Comparison of ENCODE assay signal across 8 cellular contexts in genomic region chr2:96321230-96322103, GRCh38. TPM values are rescaled to one million over a fixed set of nuclear protein-coding genes. Genes with fewer than 3 reads are reported as not detected.
DNase-seq lines count a peak whose midpoint lies in the region; ATAC-seq, FAIRE-seq and TF ChIP-seq lines count a peak whose summit lies in the region.

No MANE protein-coding gene starts in this region.

- peak; percentile 45 to 85 (median 79) for DNase-seq in CD8-positive, alpha-beta T cell
- DNase-seq in GM19239 (ENCODE audit: insufficient read length, low spot score) (peak; percentile 78), RPMI7951 (ENCODE audit: low read depth) (peak; percentile 70), heart right ventricle (peak; percentile 57 to 71), retinal pigment epithelial cell (ENCODE audit: low read depth) (no peak), pons (ENCODE audit: low spot score) (no peak)
- DNase-seq in activated T-helper 9 cell treated with anti-CD3 and anti-CD28 coated beads, Interleukin-2, amount 50 U/mL, for 16 hours (ENCODE audit: low read depth) = peak; percentile 77

- 1% methylated on average over 81 of the region's 81 CpGs for WGBS in heart right ventricle, 2 donors

- no peak for TF ChIP-seq CTCF in CD8-positive, alpha-beta T cell (IDR thresholded peaks at IDR 0.05)
- TF ChIP-seq CTCF in heart right ventricle (IDR thresholded peaks at IDR 0.05) = no peak
- no peak for TF ChIP-seq CTCF in retinal pigment epithelial cell (conservative IDR thresholded peaks at IDR 0.05; ENCODE audit: low read depth, low read length)

- no peaks in the 10 kb centered on the region for H3K9me3 Mint-ChIP-seq in CD8-positive, alpha-beta T cell

- peak overlapping the region; percentile 90 for H3K27ac Mint-ChIP-seq in CD8-positive, alpha-beta T cell

- intact Hi-C loops in CD8-positive, alpha-beta T cell (cut with DNase I, micrococcal nuclease) = loop anchor here (1.0 to 5.0 kb wide), 5 partner anchors 14 to 114 kb away; partner anchors contain the start of genes SNRNP200 (in 2 of the 2), CIAO1 (in 1 of the 2), NCAPH (in 1 of the 2) and STARD7 (in 1 of the 2)
- intact Hi-C loops in heart right ventricle (cut with DNase I) = loop anchor here in 1 of 10 donors (1.0 kb wide), 1 partner anchor 188 kb away; no protein-coding TSS in a partner anchor

- peaks cover 16% of the 10 kb centered on the region for H3K36me3 Mint-ChIP-seq in CD8-positive, alpha-beta T cell

- peaks cover 28% of the 10 kb centered on the region for H3K4me1 ChIP-seq in CD8-positive, alpha-beta T cell (ENCODE audit: insufficient read depth, low read length)
- peaks cover 2 to 63% (median 22%) of the 10 kb centered on the region in 9 donors for H3K4me1 ChIP-seq in heart right ventricle

- H3K27me3 Mint-ChIP-seq in CD8-positive, alpha-beta T cell (ENCODE audit: low read depth) = no peaks in the 10 kb centered on the region

- peak overlapping the region; percentile 92 for H3K4me3 Mint-ChIP-seq in CD8-positive, alpha-beta T cell

- no peaks in the 10 kb centered on the region for H3K9me3 ChIP-seq in CD8-positive, alpha-beta T cell (ENCODE audit: low read length)
- no peaks in the 10 kb centered on the region for H3K9me3 ChIP-seq in heart right ventricle

- peak overlapping the region; percentile 81 for H3K4me3 ChIP-seq in CD8-positive, alpha-beta T cell (ENCODE audit: low read depth, low read length)
- H3K4me3 ChIP-seq in heart right ventricle (peak overlapping the region; percentile 47 to 80 (median 71)), retinal pigment epithelial cell (ENCODE audit: low read length) (peak overlapping the region; percentile 52)

- POLR2A ChIA-PET in CD8-positive, alpha-beta T cell (lab: Charles Lee) = interaction anchor here (0.7 to 7.6 kb wide), 11 partner anchors 10 to 218 kb away, joined by 3 to 51 read pairs (median 4); partner anchors contain the start of genes NCAPH and SNRNP200

- H3K36me3 ChIP-seq in CD8-positive, alpha-beta T cell (ENCODE audit: insufficient read depth, low read length) = no peaks in the 10 kb centered on the region
- no peaks in the 10 kb centered on the region for H3K36me3 ChIP-seq in heart right ventricle

- ATAC-seq in CD8-positive, alpha-beta T cell = peak; percentile 71
- ATAC-seq in HG03442 (IDR thresholded peaks at IDR 0.05; ENCODE audit: unreplicated experiment) = peak; percentile 53
- peak; percentile 60 to 75 (median 69) for ATAC-seq in heart right ventricle

- H3K27me3 ChIP-seq in CD8-positive, alpha-beta T cell (ENCODE audit: insufficient read depth, low read length) = no peaks in the 10 kb centered on the region
- peaks cover 0 to 57% (median 34%) of the 10 kb centered on the region in 7 donors for H3K27me3 ChIP-seq in heart right ventricle

- H3K4me1 Mint-ChIP-seq in CD8-positive, alpha-beta T cell (ENCODE audit: low read depth) = peaks cover 56% of the 10 kb centered on the region

- H3K27ac ChIP-seq in CD8-positive, alpha-beta T cell (ENCODE audit: low read depth, low read length) = peak overlapping the region; percentile 38
- peak overlapping the region in 9 of 10 donors; percentile 21 to 84 (median 71) for H3K27ac ChIP-seq in heart right ventricle

- CTCF ChIA-PET in CD8-positive, alpha-beta T cell (lab: Charles Lee) = interaction anchor here (0.8 to 2.0 kb wide), 6 partner anchors 10 to 147 kb away, joined by 3 to 8 read pairs (median 4); partner anchors contain the start of gene NCAPH

- FAIRE-seq in GM19239 (lab: Jason Lieb, UNC) = peak; percentile 91

RNA-seq across cellular contexts. Expression of gene ITPRIPL1, which starts 3.6 kb away (rescaled TPM):
- total RNA-seq in CD8-positive, alpha-beta T cell = 1 to 10 TPM; 5.6 to 6.6 TPM
- total RNA-seq in RPMI7951 (2014; rRNA removed; shearing (Covaris generic)) = 14.5 and 15.9 TPM in 2 replicates
- 1 to 10 TPM in 7 of 10 donors, under 1 TPM in 3; 0.30 to 3.4 (median 1.2) TPM for total RNA-seq in heart right ventricle
- 1 to 10 TPM in 1 of 2 donors, under 1 TPM in 1; 0.68 to 1.1 TPM for polyA plus RNA-seq in heart right ventricle

RNA-seq across cellular contexts. Expression of gene NCAPH, which starts 14.1 kb away (rescaled TPM):
- total RNA-seq in CD8-positive, alpha-beta T cell = 1 to 10 TPM; 2.0 to 2.5 TPM
- 58.5 and 69.2 TPM in 2 replicates for total RNA-seq in RPMI7951 (2014; rRNA removed; shearing (Covaris generic))
- total RNA-seq in heart right ventricle = 1 to 10 TPM in 2 of 10 donors, under 1 TPM in 8; 0.21 to 3.4 (median 0.51) TPM
- polyA plus RNA-seq in heart right ventricle = under 1 TPM; 0.35 to 0.95 TPM

RNA-seq across cellular contexts. Expression of gene SNRNP200, which starts 16.1 kb away (rescaled TPM):
- total RNA-seq in CD8-positive, alpha-beta T cell = 100 to 1,000 TPM; 318 to 348 TPM
- 46.1 and 49.3 TPM in 2 replicates for total RNA-seq in RPMI7951 (2014; rRNA removed; shearing (Covaris generic))
- total RNA-seq in heart right ventricle = 10 to 100 TPM; 56.2 to 70.5 (median 63.6) TPM
- polyA plus RNA-seq in heart right ventricle = 10 to 100 TPM; 49.2 to 67.5 TPM

RNA-seq across cellular contexts. Expression of gene CIAO1, which starts 55.4 kb away (rescaled TPM):
- total RNA-seq in CD8-positive, alpha-beta T cell = 10 to 100 TPM; 51.9 to 58.0 TPM
- total RNA-seq in RPMI7951 (2014; rRNA removed; shearing (Covaris generic)) = 116 and 147 TPM in 2 replicates
- total RNA-seq in heart right ventricle = 10 to 100 TPM; 59.2 to 72.1 (median 64.9) TPM
- polyA plus RNA-seq in heart right ventricle = 10 to 100 TPM; 22.1 to 59.4 TPM

RNA-seq across cellular contexts. Expression of gene TMEM127, which starts 55.7 kb away (rescaled TPM):
- 10 to 100 TPM; 44.7 to 49.6 TPM for total RNA-seq in CD8-positive, alpha-beta T cell
- 21.3 and 23.5 TPM in 2 replicates for total RNA-seq in RPMI7951 (2014; rRNA removed; shearing (Covaris generic))
- 100 to 1,000 TPM in 4 of 10 donors, 10 to 100 TPM in 6; 72.2 to 113 (median 95.1) TPM for total RNA-seq in heart right ventricle
- polyA plus RNA-seq in heart right ventricle = 10 to 100 TPM; 15.2 to 70.6 TPM

Comparison
In these comparisons a context has a peak if more than half of its experiments do, and no peak if none do; other contexts are left out.
1. DNase-seq: peak in CD8-positive, alpha-beta T cell (7 of 7), GM19239 (single experiment), RPMI7951 (single experiment), activated T-helper 9 cell treated with anti-CD3 and anti-CD28 coated beads, Interleukin-2, amount 50 U/mL, for 16 hours (single experiment) and heart right ventricle (2 of 2); none in retinal pigment epithelial cell (single experiment) and pons (single experiment).
2. RNA of gene NCAPH, which starts 14.1 kb away (total RNA-seq): 58.5 to 69.2 TPM in RPMI7951; 2.0 to 2.5 TPM in CD8-positive, alpha-beta T cell and 0.21 to 3.4 TPM in heart right ventricle; every median in the first group is over 10 times any median in the second.
3. Peak in every context shown above with its lines, with median percentiles within 50 percentile points of each other: ATAC-seq and H3K4me3 ChIP-seq.